Comparison of ENCODE assay signal across 12 cellular contexts in the genomic region with DNA sequence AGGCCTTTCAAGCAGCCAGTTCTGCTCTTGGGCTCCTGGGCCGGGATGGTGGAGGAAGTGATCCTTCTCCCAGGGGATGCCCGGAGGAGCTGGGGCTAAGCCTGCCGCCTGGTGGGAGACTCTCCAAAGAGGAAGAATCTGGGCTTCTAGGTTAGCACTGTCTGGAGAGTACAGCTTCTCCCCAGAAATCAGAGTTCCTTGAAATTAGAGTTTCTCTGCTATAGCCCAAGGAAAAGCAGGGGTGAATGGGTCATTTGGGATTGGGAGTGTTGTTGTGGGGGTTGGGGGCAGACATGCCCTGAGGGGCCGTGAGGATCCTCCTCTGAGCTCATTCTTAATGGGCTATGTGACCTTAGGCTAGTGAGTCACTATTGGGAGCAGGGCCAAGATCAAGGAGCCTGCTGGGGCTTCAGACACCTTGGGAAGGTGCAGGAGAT. TPM values are rescaled to one million over a fixed set of nuclear protein-coding genes. Genes with fewer than 3 reads are reported as not detected.
A peak's percentile ranks its signal among the peaks of the same experiment; 100 is the strongest.
DNase-seq lines count a peak whose midpoint lies in the region; ATAC-seq and TF ChIP-seq lines count a peak whose summit lies in the region.
"Had no signal": no experiment of that assay in that cellular context is flagged by ENCODE, and none has a peak within 500 bp of the region (broad histone marks: within the 10 kb centered on the region; RNA-seq: fewer than 3 reads in every experiment).

No MANE protein-coding gene starts in this region.

- no peaks in the 10 kb centered on the region for H3K79me2 ChIP-seq in neural progenitor cell (ENCODE audit: low read depth)

- peaks cover 5% of the 10 kb centered on the region for H3F3A ChIP-seq in neural progenitor cell (ENCODE audit: low read depth)

- H3K4me3 ChIP-seq in BE2C (ENCODE audit: low read depth, low read length) (no peak overlapping the region), neural progenitor cell (no peak overlapping the region)

- peaks cover 9% of the 10 kb centered on the region for H3K36me3 Mint-ChIP-seq in central memory CD8-positive, alpha-beta T cell (ENCODE audit: insufficient read depth)
- H3K36me3 Mint-ChIP-seq in neural progenitor cell: no peaks in the 10 kb centered on the region

- H3K4me3 Mint-ChIP-seq in central memory CD8-positive, alpha-beta T cell: peak overlapping the region; percentile 67
- H3K4me3 Mint-ChIP-seq in neural progenitor cell: no peak overlapping the region
- H3K4me3 Mint-ChIP-seq: activated CD8-positive, alpha-beta T cell treated with anti-CD3 and anti-CD28 coated beads for 36 hours; activated naive CD4-positive, alpha-beta T cell treated with anti-CD3 and anti-CD28 coated beads for 36 hours; B cell had no signal

- H2AFZ ChIP-seq in neural progenitor cell (replicated peaks): no peak overlapping the region

- no peak overlapping the region for H3K4me2 ChIP-seq in neural progenitor cell

- H3K27ac ChIP-seq in neural progenitor cell: no peak overlapping the region

- no peaks in the 10 kb centered on the region; the same call in 1 of the 2 replicates for H3K27me3 ChIP-seq in BE2C
- H3K27me3 ChIP-seq in neural progenitor cell: peaks cover 17% of the 10 kb centered on the region

- intact Hi-C loops in left colon (cut with DNase I, micrococcal nuclease): no loop called here

- H3K36me3 ChIP-seq in BE2C: no peaks in the 10 kb centered on the region
- no peaks in the 10 kb centered on the region for H3K36me3 ChIP-seq in neural progenitor cell

- TF ChIP-seq CTCF in BE2C (IDR thresholded peaks at IDR 0.05; ENCODE audit: low read depth, low read length) (peak; percentile 29), neural progenitor cell (IDR thresholded peaks at IDR 0.05) (no peak)

- H3K9ac ChIP-seq in neural progenitor cell: no peak overlapping the region

- peaks cover 24% of the 10 kb centered on the region for H3K4me1 Mint-ChIP-seq in central memory CD8-positive, alpha-beta T cell
- H3K4me1 Mint-ChIP-seq in neural progenitor cell: no peaks in the 10 kb centered on the region

- H3K27me3 Mint-ChIP-seq in central memory CD8-positive, alpha-beta T cell: no peaks in the 10 kb centered on the region
- H3K27me3 Mint-ChIP-seq in neural progenitor cell (ENCODE audit: insufficient read depth, low read depth): peaks cover 19% of the 10 kb centered on the region

- DNase-seq in BE2C (peak; percentile 53), HT1080 (ENCODE audit: low read depth) (peak; percentile 39), left colon (peak; percentile 53 to 71), neural progenitor cell (ENCODE audit: low spot score) (no peak), SHP77 treated with DMSO at 0.1 percent for 48 hours (lab: John Stamatoyannopoulos, UW) (no peak)
- no peak for DNase-seq in central memory CD8-positive, alpha-beta T cell (ENCODE audit: low spot score in 2 of 2)
- DNase-seq: activated CD8-positive, alpha-beta T cell treated with anti-CD3 and anti-CD28 coated beads for 36 hours; activated naive CD4-positive, alpha-beta T cell treated with anti-CD3 and anti-CD28 coated beads for 36 hours; NCI-H2029 had no signal

- H3K27ac Mint-ChIP-seq in central memory CD8-positive, alpha-beta T cell (ENCODE audit: low read depth): peak overlapping the region; percentile 93
- H3K27ac Mint-ChIP-seq in neural progenitor cell: no peak overlapping the region
- H3K27ac Mint-ChIP-seq: activated CD8-positive, alpha-beta T cell treated with anti-CD3 and anti-CD28 coated beads for 36 hours; activated naive CD4-positive, alpha-beta T cell treated with anti-CD3 and anti-CD28 coated beads for 36 hours; B cell had no signal

- H3K4me1 ChIP-seq in BE2C (peaks cover 8% of the 10 kb centered on the region; the same call in 1 of the 2 replicates), neural progenitor cell (peaks cover 12% of the 10 kb centered on the region)

- H3K9me3 ChIP-seq in BE2C: no peaks in the 10 kb centered on the region
- H3K9me3 ChIP-seq in neural progenitor cell (ENCODE audit: low read depth): no peaks in the 10 kb centered on the region

- ATAC-seq in central memory CD8-positive, alpha-beta T cell (replicated peaks; ENCODE audit: extremely low read depth, poor library complexity, severe bottlenecking): no peak
- ATAC-seq in left colon: peak; percentile 58
- ATAC-seq in GM18868 (IDR thresholded peaks at IDR 0.05; ENCODE audit: unreplicated experiment): no peak
- ATAC-seq in HG02763 (IDR thresholded peaks at IDR 0.05; ENCODE audit: unreplicated experiment): no peak
- ATAC-seq: activated CD8-positive, alpha-beta T cell treated with anti-CD3 and anti-CD28 coated beads for 36 hours had no signal

- H4K20me1 ChIP-seq in neural progenitor cell (ENCODE audit: low read depth): no peaks in the 10 kb centered on the region

- H3K9me3 Mint-ChIP-seq in central memory CD8-positive, alpha-beta T cell: no peaks in the 10 kb centered on the region
- no peaks in the 10 kb centered on the region for H3K9me3 Mint-ChIP-seq in neural progenitor cell
- H3K9me3 Mint-ChIP-seq: activated CD8-positive, alpha-beta T cell treated with anti-CD3 and anti-CD28 coated beads for 36 hours; activated naive CD4-positive, alpha-beta T cell treated with anti-CD3 and anti-CD28 coated beads for 36 hours had no signal

RNA-seq across cellular contexts. Expression of a gene that starts 6.5 kb away (rescaled TPM):
- polyA plus RNA-seq in BE2C (2012; ENCODE audit: insufficient read depth, insufficient read length, low read depth): not detected
- total RNA-seq in HT1080 (2014; rRNA removed; shearing (Covaris generic)): 0.10 TPM in 1 of 2 replicates, not detected in the other
- 0.19 and 0.21 TPM in 2 replicates for polyA plus RNA-seq in HT1080 (2015; cell fraction: cytosol; rRNA removed)
- polyA plus RNA-seq in HT1080 (2015; cell fraction: nucleus; rRNA removed): 0.73 and 0.78 TPM in 2 replicates
- total RNA-seq in left colon (1 to 10 TPM; 1.1 to 1.9 TPM), neural progenitor cell (ENCODE audit: low replicate concordance) (0.25 TPM in 1 of 2 replicates, not detected in the other)
- total RNA-seq: B cell had no signal

RNA-seq across cellular contexts. Expression of a gene that starts 39.7 kb away (rescaled TPM):
- polyA plus RNA-seq in BE2C (2012; ENCODE audit: insufficient read depth, insufficient read length, low read depth): 0.37 TPM
- not detected in 2 replicates for total RNA-seq in HT1080 (2014; rRNA removed; shearing (Covaris generic))
- not detected in 2 replicates for polyA plus RNA-seq in HT1080 (2015; cell fraction: cytosol; rRNA removed)
- not detected in 2 replicates for polyA plus RNA-seq in HT1080 (2015; cell fraction: nucleus; rRNA removed)
- 1 to 10 TPM; 1.8 to 4.7 TPM for total RNA-seq in left colon
- not detected in 2 replicates for total RNA-seq in neural progenitor cell (ENCODE audit: low replicate concordance)

RNA-seq across cellular contexts. Expression of a gene that starts 55.6 kb away (rescaled TPM):
- polyA plus RNA-seq in BE2C (2012; ENCODE audit: insufficient read depth, insufficient read length, low read depth): 71.3 TPM
- 10.9 and 12.9 TPM in 2 replicates for total RNA-seq in HT1080 (2014; rRNA removed; shearing (Covaris generic))
- polyA plus RNA-seq in HT1080 (2015; cell fraction: cytosol; rRNA removed): 23.1 and 23.8 TPM in 2 replicates
- polyA plus RNA-seq in HT1080 (2015; cell fraction: nucleus; rRNA removed): 19.1 TPM in 2 replicates
- total RNA-seq in left colon: 10 to 100 TPM; 45.4 to 49.2 TPM
- 13.3 and 29.6 TPM in 2 replicates for total RNA-seq in neural progenitor cell (ENCODE audit: low replicate concordance)

Comparison
In these comparisons a context has a peak if more than half of its experiments do, and no peak if none do; other contexts are left out.
1. DNase-seq: peak in BE2C (single experiment), HT1080 (single experiment) and left colon (2 of 2); none in central memory CD8-positive, alpha-beta T cell (0 of 2), neural progenitor cell (single experiment) and SHP77 treated with DMSO at 0.1 percent for 48 hours (single experiment).